In genomic region chr3:88148651-88149050, GRCh38 we compare ENCODE assay signal across 8 cellular contexts. TPM values are rescaled to one million over a fixed set of nuclear protein-coding genes. Genes with fewer than 3 reads are reported as not detected.
DNase-seq lines count a peak whose midpoint lies in the region; ATAC-seq and TF ChIP-seq lines count a peak whose summit lies in the region.

No MANE protein-coding gene starts in this region.

- H3K36me3 ChIP-seq in GM23248 (ENCODE audit: low read depth) (0 out of 2 replicates have a peak, but pooled peaks cover 3% of the 10 kb centered on the region), skeletal muscle tissue (ENCODE audit: control insufficient read depth in 3 of 3, insufficient read depth in 3 of 3, low read length in 3 of 3) (peaks cover 0 to 4% (median 3%) of the 10 kb centered on the region in 3 donors)

- H3K9ac ChIP-seq in GM23248 (peak overlapping the region; percentile 96), skeletal muscle tissue (ENCODE audit: low read depth in 1 of 3, low read length in 3 of 3) (peak overlapping the region in 1 of 3 donors; percentile 99)

- peak overlapping the region; percentile 99 for H3K4me3 ChIP-seq in GM23248
- peak overlapping the region; percentile 74 for H3K4me3 ChIP-seq in WI38 (ENCODE audit: low read depth, low read length)
- peak overlapping the region; percentile 91 for H3K4me3 ChIP-seq in right cardiac atrium (ENCODE audit: low read length)
- peak overlapping the region; percentile 96 to 100 (median 99) for H3K4me3 ChIP-seq in skeletal muscle tissue (ENCODE audit: low read length in 3 of 3)

- H3K4me2 ChIP-seq in GM23248 (ENCODE audit: unreplicated experiment) = peak overlapping the region; percentile 100

- peak overlapping the region; percentile 97 for H2AFZ ChIP-seq in GM23248

- H3K27me3 ChIP-seq in GM23248 (replicated peaks; ENCODE audit: insufficient read depth) (no peaks in the 10 kb centered on the region), right cardiac atrium (ENCODE audit: control insufficient read depth, insufficient read depth) (no peaks in the 10 kb centered on the region), skeletal muscle tissue (ENCODE audit: control insufficient read depth in 3 of 3, insufficient read depth in 3 of 3, low read length in 3 of 3) (no peaks in the 10 kb centered on the region)

- in situ Hi-C loops in GM23248 (cut with MboI) = no loop called here

- ATAC-seq in right cardiac atrium = no peak
- ATAC-seq in GM21723 (IDR thresholded peaks at IDR 0.05; ENCODE audit: unreplicated experiment) = no peak

- H3K27ac ChIP-seq in GM23248 = peak overlapping the region; percentile 86
- H3K27ac ChIP-seq in right cardiac atrium (ENCODE audit: low read length) = no peak overlapping the region
- no peak overlapping the region for H3K27ac ChIP-seq in skeletal muscle tissue (ENCODE audit: low read depth, low read length)

- no peak for TF ChIP-seq CTCF in WI38 (IDR thresholded peaks at IDR 0.05; ENCODE audit: low read depth, low read length)

- H3K4me1 ChIP-seq in GM23248 (ENCODE audit: insufficient read depth) (peaks cover 13% of the 10 kb centered on the region), right cardiac atrium (ENCODE audit: control insufficient read depth, insufficient read depth, low read length) (no peaks in the 10 kb centered on the region), skeletal muscle tissue (ENCODE audit: control insufficient read depth in 3 of 3, insufficient read depth in 3 of 3, low read length in 3 of 3) (peaks cover 7 to 12% (median 8%) of the 10 kb centered on the region in 3 donors)

- peaks cover 57% of the 10 kb centered on the region for H3K79me2 ChIP-seq in GM23248 (ENCODE audit: insufficient read depth)

- H3K9me3 ChIP-seq in GM23248 (ENCODE audit: low read depth) = no peaks in the 10 kb centered on the region
- no peaks in the 10 kb centered on the region for H3K9me3 ChIP-seq in right cardiac atrium (ENCODE audit: control insufficient read depth, low read length)
- no peaks in the 10 kb centered on the region for H3K9me3 ChIP-seq in skeletal muscle tissue (ENCODE audit: control insufficient read depth in 3 of 3, low read length in 3 of 3)

- H3F3A ChIP-seq in GM23248 (ENCODE audit: insufficient read depth) = peaks cover 20% of the 10 kb centered on the region; the same call in 1 of the 2 replicates

- intact Hi-C loops in right cardiac atrium (cut with DNase I) = no loop called here

- no peaks in the 10 kb centered on the region for H3K9me2 ChIP-seq in GM23248 (ENCODE audit: insufficient read depth)

- no peaks in the 10 kb centered on the region for H4K20me1 ChIP-seq in GM23248 (ENCODE audit: insufficient read depth)

- 67 to 69% methylated on average over 17 of the region's 17 CpGs for WGBS in GM23248 (ENCODE audit: low coverage in 1 of 2, low lambda C conversion rate in 2 of 2, missing lambda C conversion rate in 2 of 2), 2 experiments
- 68% methylated on average over 17 of the region's 17 CpGs for WGBS in right cardiac atrium

- DNase-seq in GM23248 (no peak), right cardiac atrium (peak in 1 of 3 donors; percentile 33), NAMALWA (ENCODE audit: low spot score) (no peak), NCI-H1092 treated with DMSO at 0.1 percent for 48 hours (lab: John Stamatoyannopoulos, UW) (no peak)
- no peak for DNase-seq in activated effector memory CD4-positive, alpha-beta T cell treated with anti-CD3 and anti-CD28 coated beads, Interleukin-2, amount 50 U/mL, for 16 hours

RNA-seq across cellular contexts. Expression of gene C3orf38, which starts 1.1 kb away (rescaled TPM):
- total RNA-seq in GM23248 (2014; rRNA removed; shearing (Covaris generic)) = 21.6 and 26.8 TPM in 2 replicates
- 24.9 and 25.3 TPM in 2 replicates for polyA plus RNA-seq in GM23248 (2016; fragmentation: Nextera tagmentation; extraction: Ambion mirVana)
- total RNA-seq in right cardiac atrium = 10 to 100 TPM; 17.7 to 22.4 (median 18.7) TPM
- 7.7 TPM for polyA plus RNA-seq in right cardiac atrium
- 24.0 TPM for total RNA-seq in skeletal muscle tissue
